ENCODE assay signal across 1 cellular context in the genomic region with DNA sequence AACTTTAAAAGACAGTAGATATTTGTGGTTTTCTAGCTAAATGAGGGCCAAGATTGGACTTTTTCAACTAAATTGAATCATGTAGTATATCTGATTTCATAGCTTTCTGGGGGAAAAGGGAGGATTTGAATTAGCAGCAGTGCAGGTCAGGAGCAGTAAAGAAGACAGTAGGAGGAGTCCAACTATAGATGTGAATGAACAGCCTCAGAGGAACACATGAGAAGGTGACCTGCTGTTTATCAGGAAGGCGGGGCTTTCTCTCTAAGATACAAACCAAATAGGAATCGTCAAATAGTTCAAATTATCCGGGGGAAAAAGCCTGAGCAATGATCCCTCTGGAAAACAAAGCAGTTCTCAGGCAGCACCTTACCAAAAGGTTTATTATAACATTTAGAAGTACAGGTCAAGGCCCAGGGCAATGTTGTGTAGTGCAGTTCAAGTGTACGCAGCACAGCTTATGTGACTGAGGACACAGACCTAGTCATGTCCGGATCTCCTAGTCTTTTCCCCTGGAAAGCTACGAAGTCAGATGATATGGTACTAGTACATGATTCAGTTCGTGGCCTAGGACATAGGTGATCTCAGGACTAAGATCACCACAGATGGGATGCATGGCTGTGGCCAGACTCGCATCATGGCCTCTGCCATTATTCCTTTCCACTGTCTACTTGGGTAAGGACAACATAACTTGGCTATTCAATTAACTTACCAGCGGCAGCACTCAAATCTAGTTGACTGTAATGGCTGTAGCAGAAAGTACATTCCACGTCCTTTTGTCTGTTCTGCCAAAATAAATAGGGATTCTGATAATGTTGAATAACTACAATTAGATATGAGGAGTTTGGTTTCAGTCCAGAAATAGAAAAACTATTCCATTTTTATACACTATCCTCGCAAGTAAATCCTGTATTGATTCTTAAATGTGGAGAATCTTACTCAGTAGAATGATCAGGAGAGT.
TF ChIP-seq lines count a peak whose summit lies in the region.

No MANE protein-coding gene starts in this region.

TF ChIP-seq in H1, 55 proteins besides CTCF, POLR2A, EP300 and RAD21:
- no peak for TF ChIP-seq FOSL1 (IDR thresholded peaks at IDR 0.05; ENCODE audit: insufficient read depth, low read depth, low read length)
- TF ChIP-seq POLR2AphosphoS5 (IDR thresholded peaks at IDR 0.05; ENCODE audit: low read depth, low read length): peak; percentile 41; the same call in 1 of the 2 replicates
